In genomic region chr17:49695698-49696232, GRCh38 we compare ENCODE assay signal across 13 cellular contexts. TPM values are rescaled to one million over a fixed set of nuclear protein-coding genes. Genes with fewer than 3 reads are reported as not detected.
DNase-seq lines count a peak whose midpoint lies in the region; ATAC-seq and TF ChIP-seq lines count a peak whose summit lies in the region.
"Had no signal": no experiment of that assay in that cellular context is flagged by ENCODE, and none has a peak within 500 bp of the region (broad histone marks: within the 10 kb centered on the region; RNA-seq: fewer than 3 reads in every experiment).

No MANE protein-coding gene starts in this region.

- intact Hi-C loops in activated CD4-positive, alpha-beta T cell treated with anti-CD3 and anti-CD28 coated beads for 36 hours (cut with DNase I, micrococcal nuclease), result loop anchor here (1.0 kb wide), 6 partner anchors 13 to 156 kb away; partner anchors contain the start of genes KAT7 (in 2 of the 2), NXPH3 (in 1 of the 2) and SPOP (in 1 of the 2)
- intact Hi-C loops in spleen (cut with DNase I; ENCODE audit: low total_unique reads), result loop anchor here (5.0 kb wide), 1 partner anchor 123 kb away; no protein-coding TSS in a partner anchor

- H3K4me1 ChIP-seq in spleen, result peaks cover 0 to 32% (median 15%) of the 10 kb centered on the region in 6 donors
- H3K4me1 ChIP-seq: A549, Caco-2, pancreas, SJCRH30 had no signal

- POLR2A ChIA-PET in activated CD4-positive, alpha-beta T cell treated with anti-CD3 and anti-CD28 coated beads for 36 hours (lab: Charles Lee), result interaction anchor here (0.6 to 1.3 kb wide), 10 partner anchors 10 to 353 kb away, joined by 3 to 8 read pairs (median 4); partner anchors contain the start of genes FAM117A and KAT7

- H3K4me1 Mint-ChIP-seq in activated CD4-positive, alpha-beta T cell treated with anti-CD3 and anti-CD28 coated beads for 36 hours, result peaks cover 31% of the 10 kb centered on the region
- H3K4me1 Mint-ChIP-seq in activated naive CD8-positive, alpha-beta T cell treated with anti-CD3 and anti-CD28 coated beads for 36 hours, result peaks cover 35% of the 10 kb centered on the region

- H3K4me3 ChIP-seq in HL-60 (replicated peaks; ENCODE audit: insufficient read depth, low read length), result no peak overlapping the region
- H3K4me3 ChIP-seq in spleen, result no peak overlapping the region
- H3K4me3 ChIP-seq: A549, hepatocyte, pancreas, SJCRH30 had no signal

- H3K36me3 ChIP-seq in spleen, result peaks cover 2 to 19% (median 11%) of the 10 kb centered on the region in 6 donors
- H3K36me3 ChIP-seq: SJCRH30 had no signal

- TF ChIP-seq POLR2A in spleen (IDR thresholded peaks at IDR 0.05), result no peak

- peak overlapping the region; percentile 90 for H3K27ac Mint-ChIP-seq in activated CD4-positive, alpha-beta T cell treated with anti-CD3 and anti-CD28 coated beads for 36 hours
- peak overlapping the region; percentile 86 for H3K27ac Mint-ChIP-seq in activated naive CD8-positive, alpha-beta T cell treated with anti-CD3 and anti-CD28 coated beads for 36 hours

- ATAC-seq in activated CD4-positive, alpha-beta T cell treated with anti-CD3 and anti-CD28 coated beads for 36 hours, result peak; percentile 34
- ATAC-seq in GM21423 (IDR thresholded peaks at IDR 0.05; ENCODE audit: unreplicated experiment) (no peak), GM18498 (IDR thresholded peaks at IDR 0.05; ENCODE audit: unreplicated experiment) (no peak)

- H3K27me3 Mint-ChIP-seq in activated CD4-positive, alpha-beta T cell treated with anti-CD3 and anti-CD28 coated beads for 36 hours, result no peaks in the 10 kb centered on the region
- H3K27me3 Mint-ChIP-seq in activated naive CD8-positive, alpha-beta T cell treated with anti-CD3 and anti-CD28 coated beads for 36 hours, result no peaks in the 10 kb centered on the region

- WGBS in spleen, 5 donors, result 30 to 41% (median 33%) methylated on average over 5 of the region's 5 CpGs

- TF ChIP-seq CTCF in HL-60 (IDR thresholded peaks at IDR 0.05; ENCODE audit: insufficient read depth, low read length), result no peak
- peak in 6 of 11 experiments; percentile 6 to 45 (median 22) for TF ChIP-seq CTCF in spleen (IDR thresholded peaks at IDR 0.05 in 8 of 11, conservative IDR thresholded peaks at IDR 0.05 in 3 of 11)

- peaks cover 10% of the 10 kb centered on the region for H3K36me3 Mint-ChIP-seq in activated CD4-positive, alpha-beta T cell treated with anti-CD3 and anti-CD28 coated beads for 36 hours (ENCODE audit: low read depth)
- peaks cover 5% of the 10 kb centered on the region for H3K36me3 Mint-ChIP-seq in activated naive CD8-positive, alpha-beta T cell treated with anti-CD3 and anti-CD28 coated beads for 36 hours

- H3K9me3 Mint-ChIP-seq in activated CD4-positive, alpha-beta T cell treated with anti-CD3 and anti-CD28 coated beads for 36 hours (ENCODE audit: low read depth), result no peaks in the 10 kb centered on the region
- H3K9me3 Mint-ChIP-seq in activated naive CD8-positive, alpha-beta T cell treated with anti-CD3 and anti-CD28 coated beads for 36 hours, result no peaks in the 10 kb centered on the region

- H3K27ac ChIP-seq in HL-60 (replicated peaks), result peak overlapping the region; percentile 54
- peak overlapping the region in 4 of 8 donors; percentile 3 to 70 (median 54) for H3K27ac ChIP-seq in spleen
- H3K27ac ChIP-seq: A549, hepatocyte, pancreas, SJCRH30 had no signal

- peak overlapping the region; percentile 7 for H3K4me3 Mint-ChIP-seq in activated CD4-positive, alpha-beta T cell treated with anti-CD3 and anti-CD28 coated beads for 36 hours
- H3K4me3 Mint-ChIP-seq in activated naive CD8-positive, alpha-beta T cell treated with anti-CD3 and anti-CD28 coated beads for 36 hours, result peak overlapping the region; percentile 40

- H3K27me3 ChIP-seq in HL-60 (ENCODE audit: insufficient read depth, poor library complexity, severe bottlenecking) (no peaks in the 10 kb centered on the region), spleen (replicated peaks in 1 of 7) (no peaks in the 10 kb centered on the region)
- H3K27me3 ChIP-seq: pancreas, SJCRH30 had no signal

- DNase-seq in activated CD4-positive, alpha-beta T cell treated with anti-CD3 and anti-CD28 coated beads for 36 hours, result no peak
- DNase-seq in activated CD4-positive, alpha-beta T cell treated with anti-CD3 and anti-CD28 coated beads, Interleukin-2, amount 50 U/mL, for 48 hours, result no peak
- DNase-seq in HL-60 (ENCODE audit: low read depth in 1 of 2, low spot score in 1 of 2) (no peak), spleen (no peak)
- no peak for DNase-seq in activated naive CD8-positive, alpha-beta T cell treated with anti-CD3 and anti-CD28 coated beads for 36 hours
- no peak for DNase-seq in activated effector memory CD4-positive, alpha-beta T cell treated with Interleukin-2 at 50 U/mL for 16 hours

- no peaks in the 10 kb centered on the region for H3K9me3 ChIP-seq in spleen
- H3K9me3 ChIP-seq: A549, Caco-2, pancreas, SJCRH30 had no signal

- CTCF ChIA-PET in activated CD4-positive, alpha-beta T cell treated with anti-CD3 and anti-CD28 coated beads for 36 hours (lab: Charles Lee), result interaction anchor here (0.5 to 24.0 kb wide), 48 partner anchors 10 to 501 kb away, joined by 3 to 458 read pairs (median 4); partner anchors contain the start of genes FAM117A, NXPH3 and SLC35B1

RNA-seq across cellular contexts. Expression of gene SLC35B1, which starts 12.0 kb away (rescaled TPM):
- 10 to 100 TPM; 43.9 to 59.4 TPM for total RNA-seq in activated CD4-positive, alpha-beta T cell treated with anti-CD3 and anti-CD28 coated beads for 36 hours
- 10 to 100 TPM; 58.6 to 63.8 TPM for total RNA-seq in activated naive CD8-positive, alpha-beta T cell treated with anti-CD3 and anti-CD28 coated beads for 36 hours
- 10 to 100 TPM; 37.0 to 69.9 (median 48.5) TPM for total RNA-seq in spleen
- 10 to 100 TPM; 23.7 to 42.0 (median 37.5) TPM for polyA plus RNA-seq in spleen

RNA-seq across cellular contexts. Expression of gene SPOP, which starts 17.9 kb away (rescaled TPM):
- total RNA-seq in activated CD4-positive, alpha-beta T cell treated with anti-CD3 and anti-CD28 coated beads for 36 hours, result 10 to 100 TPM; 57.0 to 64.6 TPM
- 10 to 100 TPM; 56.6 to 57.7 TPM for total RNA-seq in activated naive CD8-positive, alpha-beta T cell treated with anti-CD3 and anti-CD28 coated beads for 36 hours
- total RNA-seq in spleen, result 10 to 100 TPM; 54.6 to 86.4 (median 77.5) TPM
- polyA plus RNA-seq in spleen, result 10 to 100 TPM; 23.7 to 35.7 (median 29.9) TPM
